In genomic region chr10:27748586-27748985, GRCh38 we compare ENCODE assay signal across 24 cellular contexts.
"Had no signal": no experiment of that assay in that cellular context is flagged by ENCODE, and none has a peak within 500 bp of the region (broad histone marks: within the 10 kb centered on the region; RNA-seq: fewer than 3 reads in every experiment).

No MANE protein-coding gene starts in this region.

- DNase-seq: hypothalamus; immature natural killer cell; kidney; left colon; left lung; lower lobe of right lung; mammary epithelial cell; mesenchymal stem cell; naive thymus-derived CD8-positive, alpha-beta T cell; nucleus accumbens; pancreas; posterior cingulate gyrus; retina; right cardiac atrium; stimulated activated CD4-positive, alpha-beta T cell treated with anti-CD3 and anti-CD28 coated beads, Interleukin-12 subunit alpha, Interleukin-12 subunit beta, amount 100 ng/mL, for 4 hours; stimulated activated CD4-positive, alpha-beta T cell treated with anti-CD3 and anti-CD28 coated beads, Interleukin-15, amount 100 ng/mL, for 24 hours; stimulated activated CD4-positive, alpha-beta T cell treated with anti-CD3 and anti-CD28 coated beads, Interleukin-2, amount 100 ng/mL, for 24 hours; stimulated activated CD4-positive, alpha-beta T cell treated with anti-CD3 and anti-CD28 coated beads, Interleukin-4, amount 100 ng/mL, for 1 hour; stimulated activated naive CD4-positive, alpha-beta T cell; uterus had no signal

- H3K9me3 ChIP-seq: left lung, lower lobe of right lung, pancreas, prostate gland, tibial nerve, uterus had no signal

- ATAC-seq: left colon; left lung; lower lobe of right lung; naive thymus-derived CD8-positive, alpha-beta T cell; pancreas; right cardiac atrium; sciatic nerve had no signal

- H3K27ac ChIP-seq: left lung, lower lobe of right lung, pancreas, skin epidermis, tibial nerve, uterus had no signal

- H3K36me3 ChIP-seq: left lung, lower lobe of right lung, pancreas, prostate gland, tibial nerve, uterus had no signal

- H3K4me3 ChIP-seq: left lung, lower lobe of right lung, pancreas, prostate gland, skin epidermis, tibial nerve, uterus had no signal
